2 cellular contexts compared by ENCODE assay signal in genomic region chr7:29865526-29865925, GRCh38.
TF ChIP-seq lines count a peak whose summit lies in the region.

No MANE protein-coding gene starts in this region.

TF ChIP-seq in HepG2, 621 proteins besides CTCF, POLR2A, EP300 and RAD21 (continued from another document):
- no peak for TF ChIP-seq ZNF280D (CRISPR knock-in tag; IDR thresholded peaks at IDR 0.05)
- no peak for TF ChIP-seq SRF (IDR thresholded peaks at IDR 0.05; ENCODE audit: low read depth, low read length)
- TF ChIP-seq KAT7 (CRISPR knock-in tag; IDR thresholded peaks at IDR 0.05; ENCODE audit: borderline replicate concordance) = no peak
- TF ChIP-seq HNRNPUL1 (IDR thresholded peaks at IDR 0.05; ENCODE audit: low read depth, low read length) = no peak
- no peak for TF ChIP-seq GABPA (IDR thresholded peaks at IDR 0.05; ENCODE audit: low read depth, low read length)
- no peak for TF ChIP-seq GABPA (CRISPR knock-in tag; IDR thresholded peaks at IDR 0.05; ENCODE audit: low read depth)
- TF ChIP-seq FOSL2 (CRISPR knock-in tag; IDR thresholded peaks at IDR 0.05) = peak; percentile 63

TF ChIP-seq in GM23338, 12 proteins besides CTCF, POLR2A, EP300 and RAD21 (continued from another document):
- TF ChIP-seq ZNF462 (CRISPR knock-in tag; IDR thresholded peaks at IDR 0.05) (no peak), EZH2 (IDR thresholded peaks at IDR 0.05; ENCODE audit: low read depth, unreplicated experiment) (no peak), REST (IDR thresholded peaks at IDR 0.05; ENCODE audit: unreplicated experiment) (no peak), ZNF331 (CRISPR knock-in tag; IDR thresholded peaks at IDR 0.05; ENCODE audit: low read depth) (no peak)
